ENCODE assay signal across 16 cellular contexts in the genomic region with DNA sequence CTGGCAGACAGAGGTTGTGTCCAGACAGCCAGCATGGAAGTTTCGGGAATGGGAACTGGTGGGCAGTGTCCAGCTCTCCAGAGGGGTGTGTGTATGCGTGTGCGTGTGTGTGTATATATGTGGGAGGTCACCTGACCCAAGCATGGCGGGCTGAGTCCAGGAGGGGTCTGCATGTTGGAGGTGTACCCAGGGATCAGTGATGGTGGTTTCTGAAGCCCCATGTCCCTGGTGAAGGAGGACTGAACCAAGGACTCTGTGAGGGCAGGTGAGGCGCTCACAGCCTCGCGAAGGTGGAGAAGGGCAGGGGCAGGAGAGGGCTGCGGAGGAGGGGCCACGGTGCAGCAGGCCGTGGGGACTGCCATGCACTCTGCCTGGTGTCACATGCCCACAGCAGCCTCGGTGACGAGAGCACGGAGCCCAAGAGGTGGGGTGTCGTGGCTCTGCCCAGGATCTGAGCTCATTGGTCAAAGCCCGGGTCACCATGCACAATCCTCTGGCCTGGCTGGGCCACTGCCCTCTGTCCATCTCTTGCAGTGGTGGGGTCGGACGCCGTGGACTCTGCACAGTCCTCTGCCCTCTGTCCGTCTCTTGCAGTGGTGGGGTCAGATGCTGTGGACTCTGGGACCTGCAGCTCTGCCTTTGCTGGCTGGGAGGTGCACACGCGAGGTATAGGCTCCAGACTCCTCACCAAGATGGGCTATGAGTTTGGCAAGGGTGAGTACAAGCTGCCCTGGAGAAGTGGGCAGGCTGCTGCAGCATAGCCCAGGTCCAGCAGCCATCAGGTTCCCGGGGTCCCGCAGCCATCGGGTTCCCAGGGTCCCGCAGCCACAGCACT. TPM values are rescaled to one million over a fixed set of nuclear protein-coding genes. Genes with fewer than 3 reads are reported as not detected.
DNase-seq lines count a peak whose midpoint lies in the region; ATAC-seq and TF ChIP-seq lines count a peak whose summit lies in the region.
"Had no signal": no experiment of that assay in that cellular context is flagged by ENCODE, and none has a peak within 500 bp of the region (broad histone marks: within the 10 kb centered on the region; RNA-seq: fewer than 3 reads in every experiment).

No MANE protein-coding gene starts in this region.

- POLR2A ChIA-PET in CD4-positive, alpha-beta T cell (lab: Charles Lee) = interaction anchor here (1.4 to 9.9 kb wide), 2 partner anchors 17 to 27 kb away, joined by 4 to 118 read pairs; a partner anchor contains a TSS
- POLR2A ChIA-PET in CD4-positive, alpha-beta memory T cell (lab: Charles Lee; ENCODE audit: partially characterized antibody) = interaction anchor here (1.0 to 7.0 kb wide), 4 partner anchors 26 to 310 kb away, joined by 3 to 202 read pairs (median 3); a partner anchor contains a TSS

- no peak overlapping the region for H3K27ac ChIP-seq in CD4-positive, alpha-beta T cell (ENCODE audit: low read depth, low read length)
- no peak overlapping the region for H3K27ac ChIP-seq in coronary artery
- no peak overlapping the region for H3K27ac ChIP-seq in CD4-positive, alpha-beta memory T cell (ENCODE audit: low read depth, low read length)
- H3K27ac ChIP-seq: adrenal gland, left lung had no signal

- no peak for ATAC-seq in CD4-positive, alpha-beta T cell (ENCODE audit: poor library complexity)
- no peak for ATAC-seq in HG02885 (IDR thresholded peaks at IDR 0.05; ENCODE audit: poor library complexity, unreplicated experiment)
- ATAC-seq: activated CD4-positive, CD25-positive, alpha-beta regulatory T cell treated with anti-CD3 and anti-CD28 coated beads, Interleukin-2, amount 50 U/mL, for 24 hours; activated T-cell treated with anti-CD3 and anti-CD28 coated beads, Interleukin-2, amount 50 U/mL, for 4 hours; left lung had no signal

- intact Hi-C loops in CD4-positive, alpha-beta T cell (cut with DNase I, micrococcal nuclease) = loop anchor here in 1 of 2 experiments (10.0 kb wide), 1 partner anchor 80 kb away; a partner anchor contains a TSS
- intact Hi-C loops in CD4-positive, alpha-beta memory T cell (cut with micrococcal nuclease) = no loop called here

- no peak overlapping the region for H3K4me3 ChIP-seq in coronary artery
- no peak overlapping the region for H3K4me3 ChIP-seq in CD4-positive, alpha-beta memory T cell (ENCODE audit: low read length in 2 of 2)
- H3K4me3 ChIP-seq: adrenal gland, left lung had no signal

- in situ Hi-C loops in GM13976 (cut with MboI; ENCODE audit: low sequenced_read_pairs, unreplicated experiment) = no loop called here

- H3K27ac Mint-ChIP-seq in CD4-positive, alpha-beta T cell = no peak overlapping the region
- H3K27ac Mint-ChIP-seq in endothelial cell (ENCODE audit: unreplicated experiment) = peak overlapping the region; percentile 14
- peak overlapping the region in 3 of 7 donors; percentile 50 to 69 (median 60) for H3K27ac Mint-ChIP-seq in CD4-positive, alpha-beta memory T cell

- peaks cover 22% of the 10 kb centered on the region for H3K36me3 ChIP-seq in CD4-positive, alpha-beta memory T cell (ENCODE audit: insufficient read depth, low read length)

- no peaks in the 10 kb centered on the region for H3K27me3 ChIP-seq in CD4-positive, alpha-beta T cell (ENCODE audit: control insufficient read depth, insufficient read depth, low read length)
- no peaks in the 10 kb centered on the region for H3K27me3 ChIP-seq in CD4-positive, alpha-beta memory T cell (ENCODE audit: insufficient read depth, low read length)
- H3K27me3 ChIP-seq: adrenal gland had no signal

- CTCF ChIA-PET in CD4-positive, alpha-beta T cell (lab: Charles Lee) = interaction anchor here (6.3 kb wide), 1 partner anchor 27 kb away, joined by 44 read pairs; a partner anchor contains a TSS
- CTCF ChIA-PET in CD4-positive, alpha-beta memory T cell (lab: Charles Lee; ENCODE audit: partially characterized antibody) = interaction anchor here (1.6 kb wide), 1 partner anchor 26 kb away, joined by 7 read pairs; a partner anchor contains a TSS

- DNase-seq in CD4-positive, alpha-beta T cell = no peak
- peak; percentile 21 for DNase-seq in GM13976 (ENCODE audit: low spot score)
- no peak for DNase-seq in endothelial cell (ENCODE audit: low spot score)
- DNase-seq in coronary artery (ENCODE audit: low spot score) = no peak
- DNase-seq in CD4-positive, alpha-beta memory T cell = no peak
- DNase-seq: activated T-cell treated with anti-CD3 and anti-CD28 coated beads, Interleukin-2, amount 50 U/mL, for 4 hours; EL; MV-4-11; NCI-H2107; NCI-H774 had no signal

- H3K4me3 Mint-ChIP-seq in CD4-positive, alpha-beta T cell = peak overlapping the region; percentile 57
- peak overlapping the region; percentile 74 for H3K4me3 Mint-ChIP-seq in endothelial cell (ENCODE audit: unreplicated experiment)
- H3K4me3 Mint-ChIP-seq in CD4-positive, alpha-beta memory T cell = peak overlapping the region in 3 of 8 donors; percentile 12 to 54 (median 46)
- H3K4me3 Mint-ChIP-seq: activated T-cell treated with anti-CD3 and anti-CD28 coated beads, Interleukin-2, amount 50 U/mL, for 4 hours; CD14-positive monocyte had no signal

- H3K4me1 ChIP-seq in CD4-positive, alpha-beta memory T cell (ENCODE audit: insufficient read depth, low read length) = peaks cover 54% of the 10 kb centered on the region

- no peaks in the 10 kb centered on the region for H3K9me3 ChIP-seq in CD4-positive, alpha-beta T cell (ENCODE audit: control insufficient read depth, low read length)
- H3K9me3 ChIP-seq in CD4-positive, alpha-beta memory T cell (ENCODE audit: control insufficient read depth in 1 of 2, low read length in 2 of 2) = no peaks in the 10 kb centered on the region
- H3K9me3 ChIP-seq: adrenal gland, left lung had no signal

- H3K36me3 Mint-ChIP-seq in CD4-positive, alpha-beta T cell (ENCODE audit: low read depth) = peaks cover 30% of the 10 kb centered on the region
- peaks cover 19% of the 10 kb centered on the region for H3K36me3 Mint-ChIP-seq in endothelial cell (ENCODE audit: low read depth, unreplicated experiment)
- H3K36me3 Mint-ChIP-seq in CD4-positive, alpha-beta memory T cell = peaks cover 7 to 30% of the 10 kb centered on the region in 2 donors
- H3K36me3 Mint-ChIP-seq: IgD-negative memory B cell had no signal

- H3K4me1 Mint-ChIP-seq in CD4-positive, alpha-beta T cell (ENCODE audit: low read depth) = peaks cover 25% of the 10 kb centered on the region
- no peaks in the 10 kb centered on the region for H3K4me1 Mint-ChIP-seq in endothelial cell (ENCODE audit: unreplicated experiment)
- H3K4me1 Mint-ChIP-seq in CD4-positive, alpha-beta memory T cell = peaks cover 19 to 28% (median 20%) of the 10 kb centered on the region in 4 donors

- no peak for TF ChIP-seq CTCF in CD4-positive, alpha-beta T cell (IDR thresholded peaks at IDR 0.05)
- no peak for TF ChIP-seq CTCF in GM13976 (IDR thresholded peaks at IDR 0.05; ENCODE audit: borderline replicate concordance, control extremely low read depth, extremely low read depth, insufficient read depth, missing control alignments)
- no peak for TF ChIP-seq CTCF in endothelial cell (IDR thresholded peaks at IDR 0.05; ENCODE audit: unreplicated experiment)
- TF ChIP-seq CTCF in coronary artery (IDR thresholded peaks at IDR 0.05) = no peak

- no peaks in the 10 kb centered on the region for H3K9me3 Mint-ChIP-seq in CD4-positive, alpha-beta T cell
- no peaks in the 10 kb centered on the region for H3K9me3 Mint-ChIP-seq in endothelial cell (ENCODE audit: unreplicated experiment)
- peaks cover 0 to 3% (median 0%) of the 10 kb centered on the region in 8 donors for H3K9me3 Mint-ChIP-seq in CD4-positive, alpha-beta memory T cell
- H3K9me3 Mint-ChIP-seq: activated T-cell treated with anti-CD3 and anti-CD28 coated beads, Interleukin-2, amount 50 U/mL, for 4 hours; IgD-negative memory B cell had no signal

- no peaks in the 10 kb centered on the region for H3K27me3 Mint-ChIP-seq in CD4-positive, alpha-beta T cell
- H3K27me3 Mint-ChIP-seq in endothelial cell (ENCODE audit: unreplicated experiment) = peaks cover 16% of the 10 kb centered on the region
- no peaks in the 10 kb centered on the region for H3K27me3 Mint-ChIP-seq in CD4-positive, alpha-beta memory T cell
- H3K27me3 Mint-ChIP-seq: IgD-negative memory B cell had no signal

RNA-seq across cellular contexts. Expression of a gene that starts 2.1 kb away (rescaled TPM):
- 100 to 1,000 TPM; 149 to 165 TPM for total RNA-seq in CD4-positive, alpha-beta T cell
- 8.1 TPM for total RNA-seq in endothelial cell (ENCODE audit: unreplicated experiment)
- total RNA-seq in CD4-positive, alpha-beta memory T cell = 100 to 1,000 TPM; 162 to 169 TPM
- polyA plus RNA-seq in CD4-positive, alpha-beta memory T cell = 100 to 1,000 TPM; 297 to 324 TPM

RNA-seq across cellular contexts. Expression of a gene that starts 5.2 kb away (rescaled TPM):
- total RNA-seq in CD4-positive, alpha-beta T cell = 100 to 1,000 TPM; 123 to 125 TPM
- 69.6 TPM for total RNA-seq in endothelial cell (ENCODE audit: unreplicated experiment)
- total RNA-seq in CD4-positive, alpha-beta memory T cell = 100 to 1,000 TPM; 121 to 124 TPM
- polyA plus RNA-seq in CD4-positive, alpha-beta memory T cell = 1 to 10 TPM; 2.2 to 7.6 TPM

RNA-seq across cellular contexts. Expression of a gene that starts 26.5 kb away (rescaled TPM):
- 10 to 100 TPM; 28.2 to 33.4 TPM for total RNA-seq in CD4-positive, alpha-beta T cell
- total RNA-seq in endothelial cell (ENCODE audit: unreplicated experiment) = 34.9 TPM
- total RNA-seq in CD4-positive, alpha-beta memory T cell = 10 to 100 TPM; 51.8 to 55.3 TPM
- 10 to 100 TPM; 34.6 to 69.5 TPM for polyA plus RNA-seq in CD4-positive, alpha-beta memory T cell

RNA-seq across cellular contexts. Expression of a gene that starts 26.6 kb away (rescaled TPM):
- total RNA-seq in CD4-positive, alpha-beta T cell = 10 to 100 TPM; 34.5 to 35.7 TPM
- 33.4 TPM for total RNA-seq in endothelial cell (ENCODE audit: unreplicated experiment)
- 10 to 100 TPM; 85.6 to 92.0 TPM for total RNA-seq in CD4-positive, alpha-beta memory T cell
- 10 to 100 TPM; 65.5 to 66.3 TPM for polyA plus RNA-seq in CD4-positive, alpha-beta memory T cell

RNA-seq across cellular contexts. Expression of a gene that starts 37.9 kb away (rescaled TPM):
- 1 to 10 TPM; 2.5 to 2.6 TPM for total RNA-seq in CD4-positive, alpha-beta T cell
- total RNA-seq in endothelial cell (ENCODE audit: unreplicated experiment) = not detected
- not detected for total RNA-seq in CD4-positive, alpha-beta memory T cell
- not detected for polyA plus RNA-seq in CD4-positive, alpha-beta memory T cell
- polyA plus RNA-seq: CD14-positive monocyte, IgD-negative memory B cell had no signal

Comparison
In these comparisons a context has a peak if more than half of its experiments do, and no peak if none do; other contexts are left out.
1. RNA of a gene that starts 2.1 kb away (total RNA-seq): 162 to 169 TPM in CD4-positive, alpha-beta memory T cell and 149 to 165 TPM in CD4-positive, alpha-beta T cell; 8.1 TPM in endothelial cell (single experiment); every median in the first group is over 10 times any median in the second.